Comparison of ENCODE assay signal across 8 cellular contexts in genomic region chr2:134245340-134245984, GRCh38. TPM values are rescaled to one million over a fixed set of nuclear protein-coding genes. Genes with fewer than 3 reads are reported as not detected.
DNase-seq lines count a peak whose midpoint lies in the region; ATAC-seq and TF ChIP-seq lines count a peak whose summit lies in the region.

No MANE protein-coding gene starts in this region.

- DNase-seq in AML-193 (lab: John Stamatoyannopoulos, UW) (peak; percentile 78 to 81), HEK293T (ENCODE audit: extremely low spot score) (peak; percentile 45), NCI-H526 treated with DMSO at 0.1 percent for 48 hours (lab: John Stamatoyannopoulos, UW) (peak; percentile 41), dermis microvascular lymphatic vessel endothelial cell (ENCODE audit: low read depth in 2 of 2) (peak; percentile 48 to 75), lung microvascular endothelial cell (ENCODE audit: low read depth in 2 of 2) (peak; percentile 68 to 88)
- DNase-seq in activated CD4-positive, alpha-beta T cell treated with anti-CD3 and anti-CD28 coated beads, Interleukin-2, amount 50 U/mL, for 48 hours = peak; percentile 85 to 87
- DNase-seq in stimulated activated CD8-positive, alpha-beta memory T cell treated with anti-CD3 and anti-CD28 coated beads, Interleukin-15, amount 100 ng/mL, for 24 hours (ENCODE audit: low read depth) = peak; percentile 48

- ATAC-seq in GM21360 (IDR thresholded peaks at IDR 0.05; ENCODE audit: unreplicated experiment) = no peak

- POLR2A ChIA-PET in HEK293T (lab: Yijun Ruan, JAX) = no interaction called here

- CTCF ChIA-PET in HEK293T (lab: Yijun Ruan, JAX) = interaction anchor here (0.6 to 2.9 kb wide), 10 partner anchors 9 to 519 kb away, joined by 3 to 17 read pairs (median 4); partner anchors contain the start of gene MGAT5

TF ChIP-seq in HEK293T, 16 proteins besides CTCF, POLR2A, EP300 and RAD21:
- no peak for TF ChIP-seq FOXA1 (IDR thresholded peaks at IDR 0.05)
- TF ChIP-seq ELF4 (IDR thresholded peaks at IDR 0.05) = no peak
- TF ChIP-seq NFRKB (IDR thresholded peaks at IDR 0.05) = no peak
- TF ChIP-seq TARDBP (IDR thresholded peaks at IDR 0.05) = no peak
- TF ChIP-seq LEF1 (IDR thresholded peaks at IDR 0.05; ENCODE audit: borderline replicate concordance) = no peak
- TF ChIP-seq ZNF384 (IDR thresholded peaks at IDR 0.05) = no peak
- TF ChIP-seq HDGF (IDR thresholded peaks at IDR 0.05; ENCODE audit: borderline replicate concordance) = no peak
- TF ChIP-seq FOXM1 (IDR thresholded peaks at IDR 0.05; ENCODE audit: borderline replicate concordance) = no peak
- TF ChIP-seq SP1 (IDR thresholded peaks at IDR 0.05) = no peak
- no peak for TF ChIP-seq FOXK2 (IDR thresholded peaks at IDR 0.05)
- no peak for TF ChIP-seq BHLHE40 (IDR thresholded peaks at IDR 0.05; ENCODE audit: borderline replicate concordance)
- no peak for TF ChIP-seq CTBP1 (IDR thresholded peaks at IDR 0.05; ENCODE audit: borderline replicate concordance)
- TF ChIP-seq PKNOX1 (IDR thresholded peaks at IDR 0.05) = no peak
- TF ChIP-seq L3MBTL2 (conservative IDR thresholded peaks at IDR 0.05) = no peak
- TF ChIP-seq SUZ12 (IDR thresholded peaks at IDR 0.05) = no peak

RNA-seq across cellular contexts. Expression of gene MGAT5, which starts 8.4 kb away (rescaled TPM):
- total RNA-seq in dermis microvascular lymphatic vessel endothelial cell = 82.4 and 83.6 TPM in 2 replicates
- 68.0 and 158 TPM in 2 replicates for total RNA-seq in lung microvascular endothelial cell
